In genomic region chr18:49813321-49814146, GRCh38 we compare ENCODE assay signal across 1 cellular context.
TF ChIP-seq lines count a peak whose summit lies in the region.

ACAA2 (minus strand) TSS chr18:49813533; CDS start chr18:49813484, 49 bp downstream.

TF ChIP-seq in HEK293, 187 proteins besides CTCF, POLR2A, EP300 and RAD21 (continued from another document and continues in another):
- 0 out of 2 replicates have a peak, but pooled peaks have one; percentile 13 for TF ChIP-seq ZSCAN18 (tag by site-specific recombination; IDR thresholded peaks at IDR 0.05)
- TF ChIP-seq PRDM6 (tag by site-specific recombination; IDR thresholded peaks at IDR 0.05): 0 out of 2 replicates have a peak, but pooled peaks have one; percentile 14
- TF ChIP-seq ZNF664 (tag by site-specific recombination; IDR thresholded peaks at IDR 0.05): no peak
- no peak for TF ChIP-seq ZNF19 (tag by site-specific recombination; IDR thresholded peaks at IDR 0.05; ENCODE audit: low read depth)
- peak; percentile 89 for TF ChIP-seq ZNF501 (tag by site-specific recombination; IDR thresholded peaks at IDR 0.05)
- peak; percentile 90 for TF ChIP-seq ZBTB48 (tag by site-specific recombination; IDR thresholded peaks at IDR 0.05)
- no peak for TF ChIP-seq ZNF677 (tag by site-specific recombination; IDR thresholded peaks at IDR 0.05)
- no peak for TF ChIP-seq ZNF354C (tag by site-specific recombination; IDR thresholded peaks at IDR 0.05; ENCODE audit: borderline replicate concordance, low read depth)
- no peak for TF ChIP-seq ZNF140 (tag by site-specific recombination; IDR thresholded peaks at IDR 0.05)
- peak; percentile 97 for TF ChIP-seq KLF7 (tag by site-specific recombination; IDR thresholded peaks at IDR 0.05; ENCODE audit: borderline replicate concordance)
- no peak for TF ChIP-seq PRDM2 (tag by site-specific recombination; IDR thresholded peaks at IDR 0.05; ENCODE audit: borderline replicate concordance)
- TF ChIP-seq ZNF202 (tag by site-specific recombination; IDR thresholded peaks at IDR 0.05; ENCODE audit: borderline replicate concordance): no peak
- TF ChIP-seq ZNF302 (tag by site-specific recombination; IDR thresholded peaks at IDR 0.05; ENCODE audit: low read depth): peak; percentile 4; the same call in 1 of the 2 replicates
- TF ChIP-seq ZNF473 (tag by site-specific recombination; IDR thresholded peaks at IDR 0.05): no peak
- TF ChIP-seq ZNF184 (tag by site-specific recombination; IDR thresholded peaks at IDR 0.05): no peak
- peak; percentile 51; the same call in 1 of the 2 replicates for TF ChIP-seq ZFP69B (tag by site-specific recombination; IDR thresholded peaks at IDR 0.05)
- peak; percentile 69 for TF ChIP-seq BCL11B (tag by site-specific recombination; IDR thresholded peaks at IDR 0.05; ENCODE audit: low read depth)
- no peak for TF ChIP-seq ZNF416 (tag by site-specific recombination; IDR thresholded peaks at IDR 0.05)
- TF ChIP-seq ZNF112 (tag by site-specific recombination; IDR thresholded peaks at IDR 0.05): no peak
- no peak for TF ChIP-seq PBX3 (CRISPR knock-in tag; IDR thresholded peaks at IDR 0.05)
- no peak for TF ChIP-seq ZBTB1 (tag by site-specific recombination; IDR thresholded peaks at IDR 0.05)
- no peak for TF ChIP-seq ZNF707 (tag by site-specific recombination; IDR thresholded peaks at IDR 0.05)
- no peak for TF ChIP-seq GLI4 (tag by site-specific recombination; IDR thresholded peaks at IDR 0.05)
- 0 out of 2 replicates have a peak, but pooled peaks have one; percentile 38 for TF ChIP-seq OSR2 (tag by site-specific recombination; IDR thresholded peaks at IDR 0.05)
- peak; percentile 75 for TF ChIP-seq YY2 (tag by site-specific recombination; IDR thresholded peaks at IDR 0.05)
- peak; percentile 45; the same call in 1 of the 2 replicates for TF ChIP-seq KLF17 (tag by site-specific recombination; IDR thresholded peaks at IDR 0.05)
- no peak for TF ChIP-seq ZNF658 (tag by site-specific recombination; IDR thresholded peaks at IDR 0.05)
- TF ChIP-seq ZNF488 (tag by site-specific recombination; IDR thresholded peaks at IDR 0.05): no peak
- no peak for TF ChIP-seq ZNF26 (tag by site-specific recombination; IDR thresholded peaks at IDR 0.05)
- no peak for TF ChIP-seq ZNF654 (tag by site-specific recombination; IDR thresholded peaks at IDR 0.05; ENCODE audit: low read depth)
- peak; percentile 69 for TF ChIP-seq ZBTB26 (tag by site-specific recombination; optimal IDR thresholded peaks at IDR 0.05)
- TF ChIP-seq ZSCAN30 (tag by site-specific recombination; IDR thresholded peaks at IDR 0.05): peak; percentile 34; the same call in 1 of the 2 replicates
- no peak for TF ChIP-seq MEIS1 (CRISPR knock-in tag; IDR thresholded peaks at IDR 0.05; ENCODE audit: borderline replicate concordance)
- TF ChIP-seq ZNF350 (tag by site-specific recombination; IDR thresholded peaks at IDR 0.05): no peak
- no peak for TF ChIP-seq ZNF280D (tag by site-specific recombination; IDR thresholded peaks at IDR 0.05)
- TF ChIP-seq KLF1 (tag by site-specific recombination; IDR thresholded peaks at IDR 0.05): peak; percentile 97
- TF ChIP-seq ZNF624 (tag by site-specific recombination; IDR thresholded peaks at IDR 0.05): no peak
- no peak for TF ChIP-seq ZNF529 (tag by site-specific recombination; IDR thresholded peaks at IDR 0.05; ENCODE audit: insufficient replicate concordance)
- TF ChIP-seq ZNF292 (tag by site-specific recombination; IDR thresholded peaks at IDR 0.05; ENCODE audit: borderline replicate concordance, low read depth): no peak
- no peak for TF ChIP-seq ZNF785 (tag by site-specific recombination; IDR thresholded peaks at IDR 0.05)
- TF ChIP-seq SP7 (tag by site-specific recombination; IDR thresholded peaks at IDR 0.05): peak; percentile 86
- no peak for TF ChIP-seq ZNF274 (IDR thresholded peaks at IDR 0.05; ENCODE audit: low read length)
- TF ChIP-seq ZNF274 (tag by site-specific recombination; IDR thresholded peaks at IDR 0.05; ENCODE audit: borderline replicate concordance): no peak
- TF ChIP-seq ZNF146 (tag by site-specific recombination; IDR thresholded peaks at IDR 0.05): no peak
- no peak for TF ChIP-seq ZNF175 (tag by site-specific recombination; IDR thresholded peaks at IDR 0.05)
- TF ChIP-seq ZNF266 (tag by site-specific recombination; IDR thresholded peaks at IDR 0.05; ENCODE audit: low read depth): no peak
- peak; percentile 99 for TF ChIP-seq GLIS2 (tag by site-specific recombination; IDR thresholded peaks at IDR 0.05)
